7 cellular contexts compared by ENCODE assay signal in genomic region chr14:27484633-27485032, GRCh38.
"Had no signal": no experiment of that assay in that cellular context is flagged by ENCODE, and none has a peak within 500 bp of the region (broad histone marks: within the 10 kb centered on the region; RNA-seq: fewer than 3 reads in every experiment).

No MANE protein-coding gene starts in this region.

- DNase-seq: GDM1, GF-D8 had no signal

- H3K4me3 ChIP-seq: GM12878 had no signal

- ATAC-seq: GM12878 had no signal

- FAIRE-seq: GM12878, GM12891, GM12892, GM18507, GM19239 had no signal
